In genomic region chr7:112125250-112125649, GRCh38 we compare ENCODE assay signal across 24 cellular contexts.
"Had no signal": no experiment of that assay in that cellular context is flagged by ENCODE, and none has a peak within 500 bp of the region (broad histone marks: within the 10 kb centered on the region; RNA-seq: fewer than 3 reads in every experiment).

No MANE protein-coding gene starts in this region.

- ATAC-seq: activated CD4-positive, alpha-beta T cell treated with anti-CD3 and anti-CD28 coated beads for 36 hours; activated T-cell treated with anti-CD3 and anti-CD28 coated beads, Interleukin-2, amount 50 U/mL, for 72 hours; gastroesophageal sphincter; naive thymus-derived CD8-positive, alpha-beta T cell; right lobe of liver; stimulated activated naive CD8-positive, alpha-beta T cell treated with anti-CD3 and anti-CD28 coated beads, Interleukin-15, Interleukin-2, amounts not matched to agents 100 U/mL and 50 U/mL, for 24 hours; upper lobe of right lung had no signal

- H3K4me1 Mint-ChIP-seq: activated CD4-positive, alpha-beta T cell treated with anti-CD3 and anti-CD28 coated beads for 36 hours; activated naive CD8-positive, alpha-beta T cell treated with anti-CD3 and anti-CD28 coated beads for 36 hours; memory B cell; naive thymus-derived CD8-positive, alpha-beta T cell had no signal

- H3K36me3 Mint-ChIP-seq: activated naive CD8-positive, alpha-beta T cell treated with anti-CD3 and anti-CD28 coated beads for 36 hours; memory B cell; naive thymus-derived CD8-positive, alpha-beta T cell had no signal

- H3K9me3 Mint-ChIP-seq: activated naive CD8-positive, alpha-beta T cell treated with anti-CD3 and anti-CD28 coated beads for 36 hours; activated T-cell treated with anti-CD3 and anti-CD28 coated beads, Interleukin-2, amount 50 U/mL, for 72 hours; T-helper 2 cell treated with Interferon-gamma antibody and Interleukin-4, amounts not matched to agents 5 μg/mL and 100 μg/mL, for 36 hours had no signal

- DNase-seq: activated CD4-positive, alpha-beta T cell treated with anti-CD3 and anti-CD28 coated beads for 36 hours; activated CD4-positive, alpha-beta T cell treated with anti-CD3 and anti-CD28 coated beads, Interleukin-2, amount 50 U/mL, for 4 hours; activated CD4-positive, CD25-positive, alpha-beta regulatory T cell; activated effector memory CD4-positive, alpha-beta T cell treated with Interleukin-2 at 50 U/mL for 16 hours; activated naive CD4-positive, alpha-beta T cell treated with Interleukin-2 at 50 U/mL for 16 hours; activated naive CD8-positive, alpha-beta T cell treated with anti-CD3 and anti-CD28 coated beads for 36 hours; activated T-cell treated with anti-CD3 and anti-CD28 coated beads for 4 hours; activated T-cell treated with anti-CD3 and anti-CD28 coated beads, Interleukin-2, amount 50 U/mL, for 72 hours; adrenal gland; brain microvascular endothelial cell; effector CD8-positive, alpha-beta T cell; kidney; naive thymus-derived CD8-positive, alpha-beta T cell; occipital lobe; right lobe of liver; stimulated activated CD4-positive, alpha-beta T cell treated with anti-CD3 and anti-CD28 coated beads, Interleukin-2, amount 100 ng/mL, for 48 hours; stimulated activated naive CD8-positive, alpha-beta T cell treated with anti-CD3 and anti-CD28 coated beads, Interleukin-15, Interleukin-2, amounts not matched to agents 100 U/mL and 50 U/mL, for 24 hours; T-helper 1 cell; tibial artery; upper lobe of right lung had no signal

- H3K4me3 Mint-ChIP-seq: activated CD4-positive, alpha-beta T cell treated with anti-CD3 and anti-CD28 coated beads for 36 hours; activated naive CD8-positive, alpha-beta T cell treated with anti-CD3 and anti-CD28 coated beads for 36 hours; activated T-cell treated with anti-CD3 and anti-CD28 coated beads, Interleukin-2, amount 50 U/mL, for 72 hours; memory B cell; naive thymus-derived CD8-positive, alpha-beta T cell; neural progenitor cell; T-helper 2 cell treated with Interferon-gamma antibody and Interleukin-4, amounts not matched to agents 5 μg/mL and 100 μg/mL, for 36 hours had no signal

- H3K27ac ChIP-seq: adrenal gland, brain microvascular endothelial cell, gastroesophageal sphincter, neural progenitor cell, right lobe of liver, tibial artery, upper lobe of right lung had no signal

- H3K27me3 ChIP-seq: adrenal gland, brain microvascular endothelial cell, gastroesophageal sphincter, neural progenitor cell, right lobe of liver, tibial artery, upper lobe of right lung had no signal

- H3K27me3 Mint-ChIP-seq: activated CD4-positive, alpha-beta T cell treated with anti-CD3 and anti-CD28 coated beads for 36 hours; activated naive CD8-positive, alpha-beta T cell treated with anti-CD3 and anti-CD28 coated beads for 36 hours had no signal

- H3K27ac Mint-ChIP-seq: activated CD4-positive, alpha-beta T cell treated with anti-CD3 and anti-CD28 coated beads for 36 hours; activated naive CD8-positive, alpha-beta T cell treated with anti-CD3 and anti-CD28 coated beads for 36 hours; activated T-cell treated with anti-CD3 and anti-CD28 coated beads, Interleukin-2, amount 50 U/mL, for 72 hours; memory B cell; naive thymus-derived CD8-positive, alpha-beta T cell; neural progenitor cell; T-helper 2 cell treated with Interferon-gamma antibody and Interleukin-4, amounts not matched to agents 5 μg/mL and 100 μg/mL, for 36 hours had no signal
